Comparison of ENCODE assay signal across 14 cellular contexts in genomic region chr3:7546219-7546618, GRCh38.
DNase-seq lines count a peak whose midpoint lies in the region; TF ChIP-seq lines count a peak whose summit lies in the region.
"Had no signal": no experiment of that assay in that cellular context is flagged by ENCODE, and none has a peak within 500 bp of the region (broad histone marks: within the 10 kb centered on the region; RNA-seq: fewer than 3 reads in every experiment).

No MANE protein-coding gene starts in this region.

- H3K36me3 ChIP-seq in breast epithelium = no peaks in the 10 kb centered on the region
- H3K36me3 ChIP-seq: neutrophil had no signal

- H3K27me3 Mint-ChIP-seq in MCF 10A (ENCODE audit: insufficient read depth, unreplicated experiment) = no peaks in the 10 kb centered on the region
- H3K27me3 Mint-ChIP-seq: B cell, T-cell had no signal

- no peak overlapping the region for H3K4me3 ChIP-seq in breast epithelium

- in situ Hi-C loops in SK-MEL-5 (cut with HindIII; ENCODE audit: low pct_unique_long_range_greater_than_20kb, low sequenced_read_pairs) = no loop called here

- intact Hi-C loops in MCF 10A (cut with micrococcal nuclease) (loop anchor here (1.0 to 10.0 kb wide), 5 partner anchors 141 to 754 kb away; no protein-coding TSS in a partner anchor), breast epithelium (cut with DNase I; ENCODE audit: low total_unique reads) (no loop called here)

- BruUV-seq in MCF 10A (replicated peaks; lab: Mats Ljungman, UMichigan) = no TSS peak

- no peaks in the 10 kb centered on the region for H3K36me3 Mint-ChIP-seq in MCF 10A (ENCODE audit: insufficient read depth, unreplicated experiment)
- H3K36me3 Mint-ChIP-seq: T-cell had no signal

- POLR2A ChIA-PET in MCF 10A (lab: Yijun Ruan, JAX) = no interaction called here

- H3K9me3 Mint-ChIP-seq in MCF 10A (ENCODE audit: unreplicated experiment) = no peaks in the 10 kb centered on the region

- no peaks in the 10 kb centered on the region for H3K9me3 ChIP-seq in breast epithelium
- H3K9me3 ChIP-seq: neutrophil had no signal

- DNase-seq in MCF 10A (ENCODE audit: unreplicated experiment) (peak; percentile 44), breast epithelium (ENCODE audit: low spot score in 2 of 2) (no peak), SK-MEL-5 (ENCODE audit: low read depth, low spot score) (peak; percentile 3), fibroblast of the conjunctiva (ENCODE audit: low read depth) (peak; percentile 22), superior temporal gyrus (ENCODE audit: extremely low spot score) (peak; percentile 35), activated gamma-delta T cell treated with Interleukin-2 at 50 U/mL for 16 hours (no peak), GOT3 (lab: John Stamatoyannopoulos, UW) (no peak), iPS-NIHi11 (ENCODE audit: low spot score) (no peak)
- DNase-seq: islet precursor cell; NCI-H510A treated with DMSO at 0.1 percent for 48 hours; stimulated activated CD4-positive, alpha-beta T cell treated with anti-CD3 and anti-CD28 coated beads, Interleukin-4, amount 100 ng/mL, for 24 hours; T-cell had no signal

- CTCF ChIA-PET in MCF 10A (lab: Yijun Ruan, JAX) = interaction anchor here (0.6 to 1.0 kb wide), 4 partner anchors 94 to 1831 kb away, joined by 3 to 5 read pairs (median 4); no protein-coding TSS in a partner anchor

- H3K4me1 Mint-ChIP-seq in MCF 10A (ENCODE audit: insufficient read depth, unreplicated experiment) = peaks cover 6% of the 10 kb centered on the region
- H3K4me1 Mint-ChIP-seq: B cell, T-cell had no signal

- no peak overlapping the region for H3K4me3 Mint-ChIP-seq in MCF 10A (ENCODE audit: unreplicated experiment)
- H3K4me3 Mint-ChIP-seq: B cell, T-cell had no signal

- no peaks in the 10 kb centered on the region for H3K27me3 ChIP-seq in breast epithelium
- H3K27me3 ChIP-seq: neutrophil had no signal

- TF ChIP-seq POLR2A in breast epithelium (IDR thresholded peaks at IDR 0.05) = no peak

- no peak overlapping the region for H3K27ac Mint-ChIP-seq in MCF 10A (ENCODE audit: low read depth, unreplicated experiment)
- H3K27ac Mint-ChIP-seq: B cell, T-cell had no signal

- H3K27ac ChIP-seq in breast epithelium = no peak overlapping the region
- H3K27ac ChIP-seq: neutrophil had no signal

- H3K4me1 ChIP-seq in breast epithelium = no peaks in the 10 kb centered on the region

- peak; percentile 34 for TF ChIP-seq CTCF in MCF 10A (IDR thresholded peaks at IDR 0.05; ENCODE audit: unreplicated experiment)
- peak in 1 of 3 donors; percentile 14 for TF ChIP-seq CTCF in breast epithelium (IDR thresholded peaks at IDR 0.05)

Comparison
In these comparisons a context has a peak if more than half of its experiments do, and no peak if none do; other contexts are left out.
1. DNase-seq: peak in MCF 10A (single experiment), SK-MEL-5 (single experiment), fibroblast of the conjunctiva (single experiment) and superior temporal gyrus (single experiment); none in breast epithelium (0 of 2), activated gamma-delta T cell treated with Interleukin-2 at 50 U/mL for 16 hours (single experiment), GOT3 (single experiment) and iPS-NIHi11 (single experiment).